11 cellular contexts compared by ENCODE assay signal in the genomic region with DNA sequence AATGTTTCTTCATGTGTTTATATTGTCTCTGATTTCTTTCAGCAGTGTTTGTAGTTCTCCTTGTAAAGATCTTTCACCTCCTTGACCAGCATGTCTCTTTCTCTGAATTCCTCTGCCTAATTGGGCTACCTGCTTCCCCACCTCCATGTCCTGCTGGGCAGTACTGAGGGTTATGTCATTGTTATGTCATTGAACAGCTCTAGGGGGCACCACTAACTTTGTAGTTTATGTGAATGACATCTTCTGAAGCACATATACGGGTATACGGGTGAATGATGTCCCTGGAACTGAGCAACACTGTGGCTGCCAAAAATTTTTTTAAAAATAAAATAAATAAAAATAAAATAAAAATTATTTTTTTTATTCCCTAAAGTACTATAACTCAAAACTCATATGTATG. TPM values are rescaled to one million over a fixed set of nuclear protein-coding genes. Genes with fewer than 3 reads are reported as not detected.
A peak's percentile ranks its signal among the peaks of the same experiment; 100 is the strongest.
DNase-seq lines count a peak whose midpoint lies in the region; ATAC-seq and TF ChIP-seq lines count a peak whose summit lies in the region.
"Had no signal": no experiment of that assay in that cellular context is flagged by ENCODE, and none has a peak within 500 bp of the region (broad histone marks: within the 10 kb centered on the region; RNA-seq: fewer than 3 reads in every experiment).

No MANE protein-coding gene starts in this region.

- TF ChIP-seq CTCF in GM06990 (IDR thresholded peaks at IDR 0.05; ENCODE audit: insufficient read depth, low read length, poor library complexity, severe bottlenecking): peak; percentile 62
- TF ChIP-seq CTCF in HCT116 (IDR thresholded peaks at IDR 0.05 in 2 of 3, conservative IDR thresholded peaks at IDR 0.05 in 1 of 3; ENCODE audit: borderline replicate concordance in 1 of 3, insufficient read depth in 1 of 3, low read depth in 2 of 3, low read length in 2 of 3): peak in 2 of 3 experiments; percentile 33 to 40; a peak in 3 of 6 replicates
- TF ChIP-seq CTCF in Peyer's patch (IDR thresholded peaks at IDR 0.05): peak in 4 of 6 experiments; percentile 11 to 36 (median 28)
- TF ChIP-seq CTCF in left lung (IDR thresholded peaks at IDR 0.05): peak; percentile 15 to 21

- RAD21 ChIA-PET in HCT116 (lab: Charles Lee; ENCODE audit: low non-redundant PET in 1 of 2, low total read pairs in 2 of 2, uncharacterized antibody in 2 of 2, unreplicated experiment in 2 of 2): no interaction called here

- no TSS peak for BruUV-seq in HCT116 (replicated peaks; lab: Mats Ljungman, UMichigan)

- H3K27me3 ChIP-seq in GM06990 (replicated peaks; ENCODE audit: control insufficient read depth, insufficient read depth, low read length) (no peaks in the 10 kb centered on the region; the same call in 1 of the 2 replicates), HCT116 (ENCODE audit: insufficient read depth, low read length) (no peaks in the 10 kb centered on the region), Peyer's patch (no peaks in the 10 kb centered on the region), left lung (no peaks in the 10 kb centered on the region)

- TF ChIP-seq RAD21 in HCT116 (IDR thresholded peaks at IDR 0.05; ENCODE audit: low read depth): peak; percentile 32; the same call in 1 of the 2 replicates

- no peak overlapping the region for H3K9ac ChIP-seq in HCT116 (ENCODE audit: low read length)

- TF ChIP-seq POLR2A in HCT116 (IDR thresholded peaks at IDR 0.05; ENCODE audit: borderline replicate concordance, extremely low read depth, insufficient read depth, insufficient read length): no peak
- no peak for TF ChIP-seq POLR2A in Peyer's patch (IDR thresholded peaks at IDR 0.05)

- H3K9me3 ChIP-seq in HCT116 (ENCODE audit: control insufficient read depth in 1 of 2, insufficient read depth in 1 of 2, low read depth in 1 of 2, low read length in 2 of 2) (no peaks in the 10 kb centered on the region), Peyer's patch (no peaks in the 10 kb centered on the region), left lung (no peaks in the 10 kb centered on the region)

- no peak overlapping the region for H3K27ac ChIP-seq in HCT116 (ENCODE audit: low read depth, low read length)
- H3K27ac ChIP-seq in Peyer's patch: no peak overlapping the region
- no peak overlapping the region for H3K27ac ChIP-seq in left lung

- no peaks in the 10 kb centered on the region for H3K79me2 ChIP-seq in HCT116 (ENCODE audit: insufficient read depth, low read length)

- intact Hi-C loops in HCT116 (cut with micrococcal nuclease) (no loop called here), left lung (cut with DNase I) (no loop called here), sciatic nerve (cut with DNase I) (no loop called here)

- no peaks in the 10 kb centered on the region for H3K36me3 ChIP-seq in GM06990 (ENCODE audit: control insufficient read depth, insufficient read depth, low read length)
- no peaks in the 10 kb centered on the region for H3K36me3 ChIP-seq in HCT116 (ENCODE audit: control insufficient read depth in 1 of 2, insufficient read depth in 2 of 2, low read length in 2 of 2)
- no peaks in the 10 kb centered on the region for H3K36me3 ChIP-seq in Peyer's patch
- H3K36me3 ChIP-seq in left lung: no peaks in the 10 kb centered on the region

- H3K4me2 ChIP-seq in HCT116 (ENCODE audit: low read length): no peak overlapping the region

- POLR2A ChIA-PET in HCT116 (lab: Charles Lee): no interaction called here

- H2AFZ ChIP-seq in HCT116 (ENCODE audit: low read depth, low read length, poor library complexity, severe bottlenecking): no peak overlapping the region

- no peaks in the 10 kb centered on the region for H3K4me1 ChIP-seq in HCT116 (ENCODE audit: control insufficient read depth in 1 of 2, insufficient read depth in 2 of 2, low read length in 2 of 2)
- H3K4me1 ChIP-seq in Peyer's patch: no peaks in the 10 kb centered on the region
- H3K4me1 ChIP-seq in left lung: no peaks in the 10 kb centered on the region

- no peak overlapping the region for H3K4me3 ChIP-seq in GM06990 (replicated peaks; ENCODE audit: low read depth, low read length)
- H3K4me3 ChIP-seq in HCT116 (replicated peaks in 1 of 2; ENCODE audit: low read depth in 1 of 2, low read length in 2 of 2): no peak overlapping the region
- H3K4me3 ChIP-seq in Peyer's patch: no peak overlapping the region
- no peak overlapping the region for H3K4me3 ChIP-seq in left lung

- DNase-seq in GM06990 (ENCODE audit: extremely low read depth, insufficient read length) (no peak), HCT116 (ENCODE audit: low read depth, low spot score) (peak; percentile 18), Peyer's patch (no peak), left lung (no peak), HPDE6-E6E7 (ENCODE audit: extremely low spot score) (no peak), sciatic nerve (ENCODE audit: low spot score) (no peak), NCI-H526 treated with DMSO at 0.1 percent for 48 hours (lab: John Stamatoyannopoulos, UW) (no peak)
- no peak for DNase-seq in activated CD4-positive, alpha-beta T cell treated with anti-CD3 and anti-CD28 coated beads, Interleukin-2, amount 50 U/mL, for 1 hour
- DNase-seq: activated T-cell treated with anti-CD3 and anti-CD28 coated beads, Interleukin-2, amount 50 U/mL, for 48 hours; NCI-H2227 treated with DMSO at 0.1 percent for 48 hours; stimulated activated CD4-positive, alpha-beta T cell treated with anti-CD3 and anti-CD28 coated beads, Interleukin-2, amount 100 ng/mL, for 48 hours had no signal

- ATAC-seq in HCT116 (peak; percentile 93), left lung (peak; percentile 69), sciatic nerve (no peak)

- H4K20me1 ChIP-seq in HCT116 (ENCODE audit: insufficient read depth): no peaks in the 10 kb centered on the region

- no peaks in the 10 kb centered on the region for H3K9me2 ChIP-seq in HCT116 (ENCODE audit: insufficient read depth)

- CTCF ChIA-PET in HCT116 (lab: Charles Lee): no interaction called here

TF ChIP-seq in HCT116, 20 proteins besides CTCF, POLR2A, EP300 and RAD21:
- TF ChIP-seq TCF7L2 (IDR thresholded peaks at IDR 0.05; ENCODE audit: borderline replicate concordance, extremely low read depth, insufficient read depth, insufficient read length) (no peak), YY1 (IDR thresholded peaks at IDR 0.05; ENCODE audit: extremely low read depth, insufficient replicate concordance, low read depth, low read length) (no peak), EGR1 (IDR thresholded peaks at IDR 0.05; ENCODE audit: low read depth) (no peak), SP1 (IDR thresholded peaks at IDR 0.05; ENCODE audit: low read depth) (no peak), ZNF274 (IDR thresholded peaks at IDR 0.05; ENCODE audit: low read depth, low read length) (no peak), EZH2phosphoT487 (IDR thresholded peaks at IDR 0.05; ENCODE audit: borderline replicate concordance) (no peak), FOSL1 (IDR thresholded peaks at IDR 0.05; ENCODE audit: low read depth) (no peak), JUND (IDR thresholded peaks at IDR 0.05) (no peak)
- TF ChIP-seq, protein P1, sequence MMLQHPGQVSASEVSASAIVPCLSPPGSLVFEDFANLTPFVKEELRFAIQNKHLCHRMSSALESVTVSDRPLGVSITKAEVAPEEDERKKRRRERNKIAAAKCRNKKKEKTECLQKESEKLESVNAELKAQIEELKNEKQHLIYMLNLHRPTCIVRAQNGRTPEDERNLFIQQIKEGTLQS (IDR thresholded peaks at IDR 0.05): no peak

RNA-seq across cellular contexts. Expression of a gene that starts 16.9 kb away (rescaled TPM):
- total RNA-seq in HCT116 (2021; ENCODE audit: unreplicated experiment) (not detected), Peyer's patch (10 to 100 TPM in 1 of 4 donors, 1 to 10 TPM in 1, under 1 TPM in 2; 0.57 to 12.4 (median 1.7) TPM), left lung (1 to 10 TPM; 2.1 to 3.2 TPM), sciatic nerve (8.1 TPM)
- 0.08 and 0.30 TPM in 2 replicates for polyA plus RNA-seq in HCT116 (2012)
